Comparison of ENCODE assay signal across 13 cellular contexts in the genomic region with DNA sequence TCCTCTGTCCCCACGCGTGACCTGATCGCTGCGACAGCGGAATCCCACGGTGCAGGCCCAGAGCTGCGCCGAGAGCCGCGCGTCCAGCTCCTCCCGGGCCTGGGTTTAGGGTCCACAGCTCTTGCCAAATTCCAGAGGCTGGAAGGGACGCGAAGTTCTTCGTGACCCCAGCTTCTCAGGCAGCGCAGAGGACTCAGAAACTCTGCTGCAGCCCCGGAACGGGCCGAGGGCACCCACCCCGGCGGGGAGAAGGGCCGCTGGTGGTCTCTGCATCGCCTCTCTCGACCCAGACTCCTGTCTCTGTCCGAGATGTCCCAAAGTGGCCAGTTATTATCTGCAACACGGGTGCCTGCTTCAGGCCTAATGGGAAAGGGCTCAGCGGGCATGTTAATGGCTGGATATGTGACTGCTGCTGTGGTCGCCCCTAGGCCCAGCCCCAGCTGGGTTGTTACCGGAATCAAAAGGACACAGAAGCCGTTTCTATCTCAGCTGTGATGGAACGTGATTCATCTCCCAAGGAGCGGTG.
DNase-seq lines count a peak whose midpoint lies in the region; ATAC-seq, FAIRE-seq and TF ChIP-seq lines count a peak whose summit lies in the region.
"Had no signal": no experiment of that assay in that cellular context is flagged by ENCODE, and none has a peak within 500 bp of the region (broad histone marks: within the 10 kb centered on the region; RNA-seq: fewer than 3 reads in every experiment).

No MANE protein-coding gene starts in this region.

- intact Hi-C loops in CD8-positive, alpha-beta T cell (cut with DNase I, micrococcal nuclease) = no loop called here
- intact Hi-C loops in kidney (cut with DNase I) = no loop called here

- FAIRE-seq in kidney (lab: Jason Lieb, UNC) = no peak

- peaks cover 4% of the 10 kb centered on the region for H3K9me3 Mint-ChIP-seq in CD8-positive, alpha-beta T cell
- peaks cover 4% of the 10 kb centered on the region for H3K9me3 Mint-ChIP-seq in nephron

- POLR2A ChIA-PET in CD8-positive, alpha-beta T cell (lab: Charles Lee) = interaction anchor here (1.1 kb wide), 1 partner anchor 13 kb away, joined by 4 read pairs; no protein-coding TSS in a partner anchor

- H3K27me3 ChIP-seq in CD8-positive, alpha-beta T cell (ENCODE audit: insufficient read depth, low read length) = no peaks in the 10 kb centered on the region
- H3K27me3 ChIP-seq in HUES6 (ENCODE audit: control insufficient read depth, insufficient read depth, low read length) = peaks cover 25% of the 10 kb centered on the region
- peaks cover 26% of the 10 kb centered on the region for H3K27me3 ChIP-seq in ectodermal cell (ENCODE audit: control insufficient read depth, insufficient read depth, low read length, poor library complexity, severe bottlenecking)

- CTCF ChIA-PET in CD8-positive, alpha-beta T cell (lab: Charles Lee) = no interaction called here

- H3K9ac ChIP-seq in HUES6 (ENCODE audit: low read length) = no peak overlapping the region
- H3K9ac ChIP-seq in kidney (ENCODE audit: low read length in 2 of 2) = no peak overlapping the region
- H3K9ac ChIP-seq: BLaER1 treated with 17β-estradiol and CSF1 and Interleukin-3, amounts not matched to agents 10 nM and 100 nM had no signal

- H3K4me1 ChIP-seq in CD8-positive, alpha-beta T cell (ENCODE audit: insufficient read depth, low read length) = peaks cover 5% of the 10 kb centered on the region
- H3K4me1 ChIP-seq in HUES6 (ENCODE audit: control insufficient read depth, insufficient read depth, low read length) (peaks cover under 1% of the 10 kb centered on the region; the same call in 1 of the 2 replicates), ectodermal cell (ENCODE audit: control insufficient read depth, insufficient read depth, low read length) (peaks cover 24% of the 10 kb centered on the region), kidney (ENCODE audit: control insufficient read depth in 1 of 2, insufficient read depth in 1 of 2, low read depth in 1 of 2, low read length in 2 of 2) (no peaks in the 10 kb centered on the region)
- H3K4me1 ChIP-seq: uterus had no signal

- H3K27ac Mint-ChIP-seq in CD8-positive, alpha-beta T cell = no peak overlapping the region
- no peak overlapping the region for H3K27ac Mint-ChIP-seq in nephron

- no peak for TF ChIP-seq CTCF in CD8-positive, alpha-beta T cell (IDR thresholded peaks at IDR 0.05)
- no peak for TF ChIP-seq CTCF in nephron (IDR thresholded peaks at IDR 0.05; ENCODE audit: unreplicated experiment in 3 of 3)
- TF ChIP-seq CTCF in kidney (IDR thresholded peaks at IDR 0.05; ENCODE audit: borderline replicate concordance, extremely low read depth, insufficient read depth) = no peak

- no peaks in the 10 kb centered on the region for H3K36me3 ChIP-seq in CD8-positive, alpha-beta T cell (ENCODE audit: insufficient read depth, low read length)
- H3K36me3 ChIP-seq in HUES6 (ENCODE audit: control insufficient read depth, insufficient read depth, low read length) = no peaks in the 10 kb centered on the region
- no peaks in the 10 kb centered on the region for H3K36me3 ChIP-seq in ectodermal cell (ENCODE audit: control insufficient read depth, insufficient read depth, low read length)
- no peaks in the 10 kb centered on the region for H3K36me3 ChIP-seq in kidney (ENCODE audit: control insufficient read depth in 1 of 2, insufficient read depth in 2 of 2, low read length in 2 of 2)
- H3K36me3 ChIP-seq: BLaER1 treated with 17β-estradiol and CSF1 and Interleukin-3, amounts not matched to agents 10 nM and 100 nM; uterus had no signal

- no peak for ATAC-seq in CD8-positive, alpha-beta T cell

- DNase-seq in CD8-positive, alpha-beta T cell = no peak
- DNase-seq in kidney = no peak
- no peak for DNase-seq in NCI-H526 treated with DMSO at 0.1 percent for 48 hours (lab: John Stamatoyannopoulos, UW)
- no peak for DNase-seq in glomerular visceral epithelial cell (ENCODE audit: extremely low spot score)
- DNase-seq: DND-41, IMR-90, NCI-H1092, NCI-H226, uterus had no signal

- H3K4me1 Mint-ChIP-seq in CD8-positive, alpha-beta T cell (ENCODE audit: low read depth) = peaks cover 10% of the 10 kb centered on the region
- no peaks in the 10 kb centered on the region for H3K4me1 Mint-ChIP-seq in nephron

- H3K4me3 ChIP-seq in CD8-positive, alpha-beta T cell (ENCODE audit: low read depth, low read length) = peak overlapping the region; percentile 51
- peak overlapping the region; percentile 58 for H3K4me3 ChIP-seq in HUES6 (ENCODE audit: low read depth, low read length)
- H3K4me3 ChIP-seq in ectodermal cell (ENCODE audit: insufficient read depth, low read depth, low read length) = peak overlapping the region; percentile 31
- no peak overlapping the region for H3K4me3 ChIP-seq in kidney (ENCODE audit: low read length in 2 of 2)
- H3K4me3 ChIP-seq: BLaER1 treated with 17β-estradiol and CSF1 and Interleukin-3, amounts not matched to agents 10 nM and 100 nM; uterus had no signal

- 42 to 43% methylated on average over 32 of the region's 32 CpGs for WGBS in ectodermal cell, 2 experiments

- peak overlapping the region; percentile 74 for H3K4me3 Mint-ChIP-seq in CD8-positive, alpha-beta T cell
- peak overlapping the region; percentile 37 to 71 (median 63) for H3K4me3 Mint-ChIP-seq in nephron

- H3K9me3 ChIP-seq in CD8-positive, alpha-beta T cell (ENCODE audit: low read length) = no peaks in the 10 kb centered on the region
- H3K9me3 ChIP-seq in HUES6 (ENCODE audit: control insufficient read depth, insufficient read depth, low read depth, low read length) = peaks cover 2% of the 10 kb centered on the region; the same call in 1 of the 2 replicates
- no peaks in the 10 kb centered on the region for H3K9me3 ChIP-seq in ectodermal cell (ENCODE audit: control insufficient read depth, low read length)
- H3K9me3 ChIP-seq in kidney (ENCODE audit: control insufficient read depth in 1 of 2, low read length in 2 of 2) = no peaks in the 10 kb centered on the region
- H3K9me3 ChIP-seq: uterus had no signal

- H3K27ac ChIP-seq in CD8-positive, alpha-beta T cell (ENCODE audit: low read depth, low read length) = no peak overlapping the region
- H3K27ac ChIP-seq in HUES6 (ENCODE audit: low read depth, low read length) = no peak overlapping the region
- H3K27ac ChIP-seq in ectodermal cell (ENCODE audit: insufficient read depth, low read depth, low read length, poor library complexity, severe bottlenecking) = no peak overlapping the region
- no peak overlapping the region for H3K27ac ChIP-seq in kidney (ENCODE audit: low read depth in 2 of 2, low read length in 2 of 2)
- H3K27ac ChIP-seq: BLaER1 treated with 17β-estradiol and CSF1 and Interleukin-3, amounts not matched to agents 10 nM and 100 nM; uterus had no signal

- H3K36me3 Mint-ChIP-seq in CD8-positive, alpha-beta T cell = no peaks in the 10 kb centered on the region
- no peaks in the 10 kb centered on the region for H3K36me3 Mint-ChIP-seq in nephron (ENCODE audit: low read depth)

- peaks cover 40% of the 10 kb centered on the region for H3K27me3 Mint-ChIP-seq in CD8-positive, alpha-beta T cell (ENCODE audit: low read depth)
- peaks cover 68% of the 10 kb centered on the region for H3K27me3 Mint-ChIP-seq in nephron (ENCODE audit: low read depth)

Comparison
In these comparisons a context has a peak if more than half of its experiments do, and no peak if none do; other contexts are left out.
1. H3K4me3 ChIP-seq: peak in CD8-positive, alpha-beta T cell (single experiment), HUES6 (single experiment) and ectodermal cell (single experiment); none in kidney (0 of 2).